Comparison of ENCODE assay signal across 1 cellular context in the genomic region with DNA sequence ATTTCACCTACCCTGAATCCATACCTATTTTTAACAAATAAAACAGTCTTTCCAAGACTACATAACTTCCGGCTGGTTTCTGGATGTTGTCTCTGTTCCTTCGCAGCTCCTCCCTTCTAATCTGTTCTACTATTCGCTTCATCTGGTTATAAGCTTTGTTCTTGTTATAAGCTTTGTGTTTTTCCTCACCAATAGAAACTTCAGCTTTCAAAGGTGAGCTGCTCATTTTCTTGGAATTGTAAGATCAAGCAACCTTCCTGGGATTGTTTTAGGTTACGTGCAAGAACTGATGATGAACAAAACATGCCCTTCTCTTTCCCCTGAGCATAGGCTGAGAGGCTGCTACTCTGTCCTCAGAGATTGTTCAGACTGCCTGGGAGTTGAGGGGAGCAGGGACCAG.
TF ChIP-seq lines count a peak whose summit lies in the region.

No MANE protein-coding gene starts in this region.

TF ChIP-seq in HepG2, 621 proteins besides CTCF, POLR2A, EP300 and RAD21 (continued from another document):
- TF ChIP-seq, protein P1, sequence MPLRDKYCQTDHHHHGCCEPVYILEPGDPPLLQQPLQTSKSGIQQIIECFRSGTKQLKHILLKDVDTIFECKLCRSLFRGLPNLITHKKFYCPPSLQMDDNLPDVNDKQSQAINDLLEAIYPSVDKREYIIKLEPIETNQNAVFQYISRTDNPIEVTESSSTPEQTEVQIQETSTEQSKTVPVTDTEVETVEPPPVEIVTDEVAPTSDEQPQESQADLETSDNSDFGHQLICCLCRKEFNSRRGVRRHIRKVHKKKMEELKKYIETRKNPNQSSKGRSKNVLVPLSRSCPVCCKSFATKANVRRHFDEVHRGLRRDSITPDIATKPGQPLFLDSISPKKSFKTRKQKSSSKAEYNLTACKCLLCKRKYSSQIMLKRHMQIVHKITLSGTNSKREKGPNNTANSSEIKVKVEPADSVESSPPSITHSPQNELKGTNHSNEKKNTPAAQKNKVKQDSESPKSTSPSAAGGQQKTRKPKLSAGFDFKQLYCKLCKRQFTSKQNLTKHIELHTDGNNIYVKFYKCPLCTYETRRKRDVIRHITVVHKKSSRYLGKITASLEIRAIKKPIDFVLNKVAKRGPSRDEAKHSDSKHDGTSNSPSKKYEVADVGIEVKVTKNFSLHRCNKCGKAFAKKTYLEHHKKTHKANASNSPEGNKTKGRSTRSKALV (CRISPR knock-in tag; IDR thresholded peaks at IDR 0.05): peak; percentile 41; the same call in 1 of the 2 replicates
- 0 out of 2 replicates have a peak, but pooled peaks have one; percentile 10 for TF ChIP-seq POLR2G (IDR thresholded peaks at IDR 0.05; ENCODE audit: low read depth, low read length)
